In the genomic region with DNA sequence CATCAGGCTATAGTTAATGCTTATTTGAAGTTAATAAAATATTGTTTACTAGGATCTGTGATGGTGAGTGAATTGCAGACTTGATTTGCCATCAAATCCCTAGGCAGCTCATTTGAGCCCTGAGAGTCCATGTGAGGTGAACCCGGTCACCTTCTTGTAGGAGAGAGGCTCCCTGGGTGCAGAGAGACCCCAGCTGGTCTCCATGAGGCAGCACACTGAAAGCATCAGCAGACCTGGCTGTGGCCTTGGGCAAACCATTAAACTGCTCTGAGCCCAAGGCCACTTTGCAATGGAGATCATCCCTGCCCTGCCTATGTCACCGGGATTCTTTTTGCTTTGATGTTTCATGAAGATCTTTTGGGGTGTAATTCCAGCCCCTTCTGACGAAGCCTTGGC, we compare ENCODE assay signal across 8 cellular contexts.
A peak's percentile ranks its signal among the peaks of the same experiment; 100 is the strongest.
DNase-seq lines count a peak whose midpoint lies in the region; ATAC-seq and TF ChIP-seq lines count a peak whose summit lies in the region.

No MANE protein-coding gene starts in this region.

- no peaks in the 10 kb centered on the region for H3K27me3 Mint-ChIP-seq in osteocyte (ENCODE audit: unreplicated experiment)
- peaks cover 44% of the 10 kb centered on the region for H3K27me3 Mint-ChIP-seq in nephron progenitor cell (ENCODE audit: low read depth, poor library complexity)

- no peaks in the 10 kb centered on the region for H3K36me3 ChIP-seq in WERI-Rb-1

- H3K9me3 Mint-ChIP-seq in osteocyte (ENCODE audit: unreplicated experiment), result no peaks in the 10 kb centered on the region
- no peaks in the 10 kb centered on the region for H3K9me3 Mint-ChIP-seq in nephron progenitor cell

- no peak overlapping the region for H3K27ac ChIP-seq in WERI-Rb-1

- H3K36me3 Mint-ChIP-seq in osteocyte (ENCODE audit: unreplicated experiment) (no peaks in the 10 kb centered on the region), nephron progenitor cell (ENCODE audit: low read depth) (no peaks in the 10 kb centered on the region)

- in situ Hi-C loops in ACHN (cut with HindIII; ENCODE audit: low pct_ligation_motif_present, low pct_unique_long_range_greater_than_20kb, low sequenced_read_pairs), result no loop called here

- peak; percentile 12 for ATAC-seq in GM21515 (IDR thresholded peaks at IDR 0.05; ENCODE audit: unreplicated experiment)

- DNase-seq in ACHN (peak; percentile 21), WERI-Rb-1 (peak; percentile 81), iPS-NIHi7 (ENCODE audit: extremely low spot score) (peak; percentile 59), NCI-H510A treated with DMSO at 0.1 percent for 48 hours (lab: John Stamatoyannopoulos, UW) (no peak), osteocyte (ENCODE audit: extremely low spot score, unreplicated experiment) (no peak), nephron progenitor cell (no peak)
- DNase-seq in stimulated activated CD4-positive, alpha-beta T cell treated with anti-CD3 and anti-CD28 coated beads, Interleukin-4, amount 100 ng/mL, for 4 hours, result no peak

- H3K4me1 Mint-ChIP-seq in osteocyte (ENCODE audit: unreplicated experiment), result peaks cover 33% of the 10 kb centered on the region
- H3K4me1 Mint-ChIP-seq in nephron progenitor cell, result peaks cover 10% of the 10 kb centered on the region

- H3K27ac Mint-ChIP-seq in osteocyte (ENCODE audit: unreplicated experiment), result no peak overlapping the region
- no peak overlapping the region for H3K27ac Mint-ChIP-seq in nephron progenitor cell

- H3K4me3 Mint-ChIP-seq in osteocyte (ENCODE audit: unreplicated experiment) (no peak overlapping the region), nephron progenitor cell (no peak overlapping the region)

- no peaks in the 10 kb centered on the region for H3K9me3 ChIP-seq in WERI-Rb-1 (ENCODE audit: severe bottlenecking)

- H3K4me3 ChIP-seq in WERI-Rb-1 (ENCODE audit: low read depth, low read length), result no peak overlapping the region

- TF ChIP-seq CTCF in WERI-Rb-1 (IDR thresholded peaks at IDR 0.05; ENCODE audit: low read depth, low read length), result peak; percentile 88
- no peak for TF ChIP-seq CTCF in osteocyte (IDR thresholded peaks at IDR 0.05)
- no peak for TF ChIP-seq CTCF in nephron progenitor cell (IDR thresholded peaks at IDR 0.05)

- no peaks in the 10 kb centered on the region for H3K27me3 ChIP-seq in WERI-Rb-1 (ENCODE audit: insufficient read depth, low read depth, severe bottlenecking)

Comparison
In these comparisons a context has a peak if more than half of its experiments do, and no peak if none do; other contexts are left out.
1. DNase-seq: peak in ACHN (single experiment), WERI-Rb-1 (single experiment) and iPS-NIHi7 (single experiment); none in NCI-H510A treated with DMSO at 0.1 percent for 48 hours (single experiment), osteocyte (single experiment), stimulated activated CD4-positive, alpha-beta T cell treated with anti-CD3 and anti-CD28 coated beads, Interleukin-4, amount 100 ng/mL, for 4 hours (0 of 2) and nephron progenitor cell (single experiment).